In the genomic region with DNA sequence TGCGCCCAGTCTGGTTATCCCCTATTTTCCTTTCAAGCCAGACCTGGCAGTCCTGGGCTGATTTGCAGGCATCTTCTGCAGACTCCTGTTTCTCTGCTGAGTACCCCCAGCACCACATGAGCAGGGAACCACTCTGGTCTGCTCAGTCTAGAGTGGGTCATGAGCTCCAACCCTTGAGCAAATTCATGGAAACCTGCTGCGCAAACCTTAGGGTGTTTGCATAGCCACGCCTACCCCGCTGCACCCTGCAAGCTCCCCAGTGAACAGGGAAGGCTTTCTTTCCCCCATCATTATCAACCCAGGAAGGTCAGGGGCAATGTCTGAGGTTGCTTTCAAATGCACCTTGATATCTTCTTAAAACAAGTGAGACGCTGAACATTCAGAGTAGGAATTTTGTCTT, we compare ENCODE assay signal across 21 cellular contexts. TPM values are rescaled to one million over a fixed set of nuclear protein-coding genes. Genes with fewer than 3 reads are reported as not detected.
DNase-seq lines count a peak whose midpoint lies in the region; ATAC-seq and TF ChIP-seq lines count a peak whose summit lies in the region.
"Had no signal": no experiment of that assay in that cellular context is flagged by ENCODE, and none has a peak within 500 bp of the region (broad histone marks: within the 10 kb centered on the region; RNA-seq: fewer than 3 reads in every experiment).

No MANE protein-coding gene starts in this region.

- H3K27ac ChIP-seq in left ventricle myocardium inferior (replicated peaks) (peak overlapping the region; percentile 34), duodenal mucosa (ENCODE audit: low read depth, low read length) (peak overlapping the region; percentile 72), osteoblast (ENCODE audit: low read depth, low read length) (no peak overlapping the region), right atrium auricular region (peak overlapping the region in 1 of 2 donors; percentile 33)
- H3K27ac ChIP-seq: SJSA1 had no signal

- H3K27me3 ChIP-seq in left ventricle myocardium inferior (ENCODE audit: low read depth) (no peaks in the 10 kb centered on the region), duodenal mucosa (ENCODE audit: control insufficient read depth in 1 of 2, insufficient read depth in 2 of 2, low read length in 2 of 2) (no peaks in the 10 kb centered on the region), osteoblast (ENCODE audit: insufficient read depth, low read length) (no peaks in the 10 kb centered on the region), right atrium auricular region (no peaks in the 10 kb centered on the region)
- H3K27me3 ChIP-seq: gastrocnemius medialis, MG63, SJSA1 had no signal

- H3K4me3 ChIP-seq in left ventricle myocardium inferior (no peak overlapping the region), duodenal mucosa (ENCODE audit: low read depth in 1 of 2, low read length in 2 of 2) (peak overlapping the region; percentile 19 to 50), osteoblast (ENCODE audit: insufficient read depth, low read length) (no peak overlapping the region), right atrium auricular region (no peak overlapping the region)
- H3K4me3 ChIP-seq: gastrocnemius medialis, MG63, SJSA1 had no signal

- ATAC-seq in left cardiac atrium (no peak), HG03159 (IDR thresholded peaks at IDR 0.05; ENCODE audit: unreplicated experiment) (no peak)
- ATAC-seq: activated CD8-positive, alpha-beta memory T cell treated with anti-CD3 and anti-CD28 coated beads, Interleukin-2, amount 10 ng/mL, durations not matched to agents 7 days and 5 days; gastrocnemius medialis had no signal

- TF ChIP-seq CTCF in left ventricle myocardium inferior (IDR thresholded peaks at IDR 0.05; ENCODE audit: borderline replicate concordance) = no peak
- no peak for TF ChIP-seq CTCF in osteoblast (IDR thresholded peaks at IDR 0.05; ENCODE audit: extremely low read depth, low read depth, low read length)
- TF ChIP-seq CTCF in right atrium auricular region (IDR thresholded peaks at IDR 0.05) = no peak

- H3K9ac ChIP-seq in duodenal mucosa (ENCODE audit: low read depth in 1 of 2, low read length in 2 of 2) = peak overlapping the region in 1 of 2 donors; percentile 89

- peaks cover 24% of the 10 kb centered on the region for H3K79me2 ChIP-seq in osteoblast (ENCODE audit: insufficient read depth, low read length)

- peaks cover 5% of the 10 kb centered on the region for H3K9me3 ChIP-seq in left ventricle myocardium inferior (replicated peaks)
- H3K9me3 ChIP-seq in duodenal mucosa (ENCODE audit: control insufficient read depth in 1 of 2, low read length in 2 of 2) = no peaks in the 10 kb centered on the region
- no peaks in the 10 kb centered on the region for H3K9me3 ChIP-seq in osteoblast (ENCODE audit: low read depth, low read length)
- peaks cover 0 to 3% of the 10 kb centered on the region in 2 donors for H3K9me3 ChIP-seq in right atrium auricular region
- H3K9me3 ChIP-seq: gastrocnemius medialis, MG63, SJSA1 had no signal

- no peak overlapping the region for H2AFZ ChIP-seq in osteoblast (ENCODE audit: low read length)

- peak overlapping the region; percentile 44 for H3K4me2 ChIP-seq in osteoblast (ENCODE audit: insufficient read depth, low read length)

- H4K20me1 ChIP-seq in osteoblast (ENCODE audit: insufficient read depth, low read length) = peaks cover 26% of the 10 kb centered on the region

- intact Hi-C loops in left ventricle myocardium inferior (cut with micrococcal nuclease) = no loop called here
- intact Hi-C loops in left cardiac atrium (cut with DNase I) = loop anchor here in 1 of 2 donors (5.0 kb wide), 1 partner anchor 74 kb away; no protein-coding TSS in a partner anchor

- H3K4me1 ChIP-seq in left ventricle myocardium inferior = peaks cover 80% of the 10 kb centered on the region
- peaks cover 37 to 46% of the 10 kb centered on the region in 2 donors for H3K4me1 ChIP-seq in duodenal mucosa (ENCODE audit: control insufficient read depth in 1 of 2, insufficient read depth in 2 of 2, low read length in 2 of 2)
- H3K4me1 ChIP-seq in osteoblast (ENCODE audit: insufficient read depth, low read length) = peaks cover 24% of the 10 kb centered on the region
- H3K4me1 ChIP-seq in right atrium auricular region = peaks cover 0 to 68% of the 10 kb centered on the region in 2 donors

- H3K36me3 ChIP-seq in left ventricle myocardium inferior = peaks cover 31% of the 10 kb centered on the region
- peaks cover 5 to 14% of the 10 kb centered on the region in 2 donors for H3K36me3 ChIP-seq in duodenal mucosa (ENCODE audit: control insufficient read depth in 1 of 2, insufficient read depth in 2 of 2, low read length in 2 of 2)
- peaks cover 55% of the 10 kb centered on the region for H3K36me3 ChIP-seq in osteoblast (ENCODE audit: insufficient read depth, low read length)
- peaks cover 29% of the 10 kb centered on the region for H3K36me3 ChIP-seq in right atrium auricular region

- DNase-seq in left ventricle myocardium inferior (no peak), left cardiac atrium (no peak), osteoblast (ENCODE audit: insufficient read length, low spot score, missing footprints) (no peak), NCI-H2227 (lab: John Stamatoyannopoulos, UW; ENCODE audit: unreplicated experiment) (no peak), inferior parietal cortex (ENCODE audit: extremely low spot score) (no peak), right atrium auricular region (ENCODE audit: low spot score) (no peak)
- DNase-seq: activated CD4-positive, CD25-positive, alpha-beta regulatory T cell treated with anti-CD3 and anti-CD28 coated beads, Interleukin-2, amount 50 U/mL, for 72 hours; activated CD8-positive, alpha-beta memory T cell treated with anti-CD3 and anti-CD28 coated beads, Interleukin-2, amount 10 ng/mL, durations not matched to agents 7 days and 5 days; activated effector memory CD4-positive, alpha-beta T cell treated with anti-CD3 and anti-CD28 coated beads, Interleukin-2, amount 50 U/mL, for 16 hours; anterior cingulate cortex; gastrocnemius medialis; mammary epithelial cell; MG63; NCI-H187 treated with DMSO at 0.1 percent for 48 hours; NCI-H446 treated with DMSO at 0.1 percent for 48 hours; OCI-M1; retina; T1000 had no signal

RNA-seq across cellular contexts. Expression of a gene that starts 11.0 kb away (rescaled TPM):
- 4.8 TPM for total RNA-seq in left ventricle myocardium inferior
- 1 to 10 TPM; 4.8 to 7.5 TPM for total RNA-seq in left cardiac atrium
- total RNA-seq in osteoblast = 0.29 and 0.72 TPM in 2 replicates
- 1 to 10 TPM in 1 of 2 donors, under 1 TPM in 1; 0.78 to 3.8 TPM for total RNA-seq in right atrium auricular region

Comparison
In these comparisons a context has a peak if more than half of its experiments do, and no peak if none do; other contexts are left out.
1. H3K4me3 ChIP-seq: peak in duodenal mucosa (2 of 2); none in left ventricle myocardium inferior (single experiment), osteoblast (single experiment) and right atrium auricular region (0 of 2).